Comparison of ENCODE assay signal across 1 cellular context in the genomic region with DNA sequence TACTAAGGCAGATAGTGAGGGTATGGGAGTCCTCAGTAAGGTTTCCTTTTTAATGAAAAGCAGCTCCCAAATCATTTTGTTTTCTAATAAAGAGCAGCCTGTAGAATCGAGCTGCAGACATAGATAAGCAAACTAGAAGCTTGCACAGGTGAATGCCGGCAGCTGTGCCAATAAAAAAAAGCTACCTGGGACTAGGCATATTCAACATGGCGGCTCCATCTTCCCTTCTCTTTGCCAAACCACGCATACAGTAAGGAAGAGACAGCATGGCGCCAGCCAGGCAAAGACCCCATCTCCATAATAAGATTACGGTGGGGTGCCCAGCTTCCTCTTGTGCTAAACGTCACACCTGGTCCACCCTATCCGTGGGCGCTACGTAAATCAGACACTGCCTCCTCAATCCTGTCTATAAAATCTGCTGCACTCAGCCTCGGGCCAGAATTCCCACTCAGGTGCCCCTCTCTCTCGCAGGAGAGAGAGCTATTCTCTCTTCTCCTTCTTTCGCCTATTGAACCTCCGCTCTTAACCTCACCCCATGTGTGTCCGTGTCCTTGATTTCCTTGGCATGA.
TF ChIP-seq lines count a peak whose summit lies in the region.

No MANE protein-coding gene starts in this region.

TF ChIP-seq in H1, 55 proteins besides CTCF, POLR2A, EP300 and RAD21 (continued from another document):
- TF ChIP-seq, protein P1, sequence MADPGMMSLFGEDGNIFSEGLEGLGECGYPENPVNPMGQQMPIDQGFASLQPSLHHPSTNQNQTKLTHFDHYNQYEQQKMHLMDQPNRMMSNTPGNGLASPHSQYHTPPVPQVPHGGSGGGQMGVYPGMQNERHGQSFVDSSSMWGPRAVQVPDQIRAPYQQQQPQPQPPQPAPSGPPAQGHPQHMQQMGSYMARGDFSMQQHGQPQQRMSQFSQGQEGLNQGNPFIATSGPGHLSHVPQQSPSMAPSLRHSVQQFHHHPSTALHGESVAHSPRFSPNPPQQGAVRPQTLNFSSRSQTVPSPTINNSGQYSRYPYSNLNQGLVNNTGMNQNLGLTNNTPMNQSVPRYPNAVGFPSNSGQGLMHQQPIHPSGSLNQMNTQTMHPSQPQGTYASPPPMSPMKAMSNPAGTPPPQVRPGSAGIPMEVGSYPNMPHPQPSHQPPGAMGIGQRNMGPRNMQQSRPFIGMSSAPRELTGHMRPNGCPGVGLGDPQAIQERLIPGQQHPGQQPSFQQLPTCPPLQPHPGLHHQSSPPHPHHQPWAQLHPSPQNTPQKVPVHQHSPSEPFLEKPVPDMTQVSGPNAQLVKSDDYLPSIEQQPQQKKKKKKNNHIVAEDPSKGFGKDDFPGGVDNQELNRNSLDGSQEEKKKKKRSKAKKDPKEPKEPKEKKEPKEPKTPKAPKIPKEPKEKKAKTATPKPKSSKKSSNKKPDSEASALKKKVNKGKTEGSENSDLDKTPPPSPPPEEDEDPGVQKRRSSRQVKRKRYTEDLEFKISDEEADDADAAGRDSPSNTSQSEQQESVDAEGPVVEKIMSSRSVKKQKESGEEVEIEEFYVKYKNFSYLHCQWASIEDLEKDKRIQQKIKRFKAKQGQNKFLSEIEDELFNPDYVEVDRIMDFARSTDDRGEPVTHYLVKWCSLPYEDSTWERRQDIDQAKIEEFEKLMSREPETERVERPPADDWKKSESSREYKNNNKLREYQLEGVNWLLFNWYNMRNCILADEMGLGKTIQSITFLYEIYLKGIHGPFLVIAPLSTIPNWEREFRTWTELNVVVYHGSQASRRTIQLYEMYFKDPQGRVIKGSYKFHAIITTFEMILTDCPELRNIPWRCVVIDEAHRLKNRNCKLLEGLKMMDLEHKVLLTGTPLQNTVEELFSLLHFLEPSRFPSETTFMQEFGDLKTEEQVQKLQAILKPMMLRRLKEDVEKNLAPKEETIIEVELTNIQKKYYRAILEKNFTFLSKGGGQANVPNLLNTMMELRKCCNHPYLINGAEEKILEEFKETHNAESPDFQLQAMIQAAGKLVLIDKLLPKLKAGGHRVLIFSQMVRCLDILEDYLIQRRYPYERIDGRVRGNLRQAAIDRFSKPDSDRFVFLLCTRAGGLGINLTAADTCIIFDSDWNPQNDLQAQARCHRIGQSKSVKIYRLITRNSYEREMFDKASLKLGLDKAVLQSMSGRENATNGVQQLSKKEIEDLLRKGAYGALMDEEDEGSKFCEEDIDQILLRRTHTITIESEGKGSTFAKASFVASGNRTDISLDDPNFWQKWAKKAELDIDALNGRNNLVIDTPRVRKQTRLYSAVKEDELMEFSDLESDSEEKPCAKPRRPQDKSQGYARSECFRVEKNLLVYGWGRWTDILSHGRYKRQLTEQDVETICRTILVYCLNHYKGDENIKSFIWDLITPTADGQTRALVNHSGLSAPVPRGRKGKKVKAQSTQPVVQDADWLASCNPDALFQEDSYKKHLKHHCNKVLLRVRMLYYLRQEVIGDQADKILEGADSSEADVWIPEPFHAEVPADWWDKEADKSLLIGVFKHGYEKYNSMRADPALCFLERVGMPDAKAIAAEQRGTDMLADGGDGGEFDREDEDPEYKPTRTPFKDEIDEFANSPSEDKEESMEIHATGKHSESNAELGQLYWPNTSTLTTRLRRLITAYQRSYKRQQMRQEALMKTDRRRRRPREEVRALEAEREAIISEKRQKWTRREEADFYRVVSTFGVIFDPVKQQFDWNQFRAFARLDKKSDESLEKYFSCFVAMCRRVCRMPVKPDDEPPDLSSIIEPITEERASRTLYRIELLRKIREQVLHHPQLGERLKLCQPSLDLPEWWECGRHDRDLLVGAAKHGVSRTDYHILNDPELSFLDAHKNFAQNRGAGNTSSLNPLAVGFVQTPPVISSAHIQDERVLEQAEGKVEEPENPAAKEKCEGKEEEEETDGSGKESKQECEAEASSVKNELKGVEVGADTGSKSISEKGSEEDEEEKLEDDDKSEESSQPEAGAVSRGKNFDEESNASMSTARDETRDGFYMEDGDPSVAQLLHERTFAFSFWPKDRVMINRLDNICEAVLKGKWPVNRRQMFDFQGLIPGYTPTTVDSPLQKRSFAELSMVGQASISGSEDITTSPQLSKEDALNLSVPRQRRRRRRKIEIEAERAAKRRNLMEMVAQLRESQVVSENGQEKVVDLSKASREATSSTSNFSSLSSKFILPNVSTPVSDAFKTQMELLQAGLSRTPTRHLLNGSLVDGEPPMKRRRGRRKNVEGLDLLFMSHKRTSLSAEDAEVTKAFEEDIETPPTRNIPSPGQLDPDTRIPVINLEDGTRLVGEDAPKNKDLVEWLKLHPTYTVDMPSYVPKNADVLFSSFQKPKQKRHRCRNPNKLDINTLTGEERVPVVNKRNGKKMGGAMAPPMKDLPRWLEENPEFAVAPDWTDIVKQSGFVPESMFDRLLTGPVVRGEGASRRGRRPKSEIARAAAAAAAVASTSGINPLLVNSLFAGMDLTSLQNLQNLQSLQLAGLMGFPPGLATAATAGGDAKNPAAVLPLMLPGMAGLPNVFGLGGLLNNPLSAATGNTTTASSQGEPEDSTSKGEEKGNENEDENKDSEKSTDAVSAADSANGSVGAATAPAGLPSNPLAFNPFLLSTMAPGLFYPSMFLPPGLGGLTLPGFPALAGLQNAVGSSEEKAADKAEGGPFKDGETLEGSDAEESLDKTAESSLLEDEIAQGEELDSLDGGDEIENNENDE (IDR thresholded peaks at IDR 0.05; ENCODE audit: insufficient replicate concordance, low read length) = no peak
- no peak for TF ChIP-seq SP2 (IDR thresholded peaks at IDR 0.05; ENCODE audit: low read length)
- TF ChIP-seq, protein P2, sequence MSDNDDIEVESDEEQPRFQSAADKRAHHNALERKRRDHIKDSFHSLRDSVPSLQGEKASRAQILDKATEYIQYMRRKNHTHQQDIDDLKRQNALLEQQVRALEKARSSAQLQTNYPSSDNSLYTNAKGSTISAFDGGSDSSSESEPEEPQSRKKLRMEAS (IDR thresholded peaks at IDR 0.05) = no peak
- no peak for TF ChIP-seq TAF1 (IDR thresholded peaks at IDR 0.05; ENCODE audit: low read depth, low read length)
- no peak for TF ChIP-seq CHD1 (IDR thresholded peaks at IDR 0.05; ENCODE audit: low read depth, low read length)
- TF ChIP-seq YY1 (IDR thresholded peaks at IDR 0.05; ENCODE audit: low read depth, low read length) = peak; percentile 75
- no peak for TF ChIP-seq NRF1 (IDR thresholded peaks at IDR 0.05; ENCODE audit: low read depth, low read length)
- TF ChIP-seq TBP (IDR thresholded peaks at IDR 0.05; ENCODE audit: low read depth, low read length) = peak; percentile 39; the same call in 1 of the 2 replicates
- TF ChIP-seq RFX5 (IDR thresholded peaks at IDR 0.05; ENCODE audit: borderline replicate concordance, low read depth, low read length) = no peak
- TF ChIP-seq EZH2 (IDR thresholded peaks at IDR 0.05; ENCODE audit: low read depth, low read length, severe bottlenecking) = no peak
- TF ChIP-seq SIRT6 (IDR thresholded peaks at IDR 0.05; ENCODE audit: low read length) = no peak
